Comparison of ENCODE assay signal across 1 cellular context in the genomic region with DNA sequence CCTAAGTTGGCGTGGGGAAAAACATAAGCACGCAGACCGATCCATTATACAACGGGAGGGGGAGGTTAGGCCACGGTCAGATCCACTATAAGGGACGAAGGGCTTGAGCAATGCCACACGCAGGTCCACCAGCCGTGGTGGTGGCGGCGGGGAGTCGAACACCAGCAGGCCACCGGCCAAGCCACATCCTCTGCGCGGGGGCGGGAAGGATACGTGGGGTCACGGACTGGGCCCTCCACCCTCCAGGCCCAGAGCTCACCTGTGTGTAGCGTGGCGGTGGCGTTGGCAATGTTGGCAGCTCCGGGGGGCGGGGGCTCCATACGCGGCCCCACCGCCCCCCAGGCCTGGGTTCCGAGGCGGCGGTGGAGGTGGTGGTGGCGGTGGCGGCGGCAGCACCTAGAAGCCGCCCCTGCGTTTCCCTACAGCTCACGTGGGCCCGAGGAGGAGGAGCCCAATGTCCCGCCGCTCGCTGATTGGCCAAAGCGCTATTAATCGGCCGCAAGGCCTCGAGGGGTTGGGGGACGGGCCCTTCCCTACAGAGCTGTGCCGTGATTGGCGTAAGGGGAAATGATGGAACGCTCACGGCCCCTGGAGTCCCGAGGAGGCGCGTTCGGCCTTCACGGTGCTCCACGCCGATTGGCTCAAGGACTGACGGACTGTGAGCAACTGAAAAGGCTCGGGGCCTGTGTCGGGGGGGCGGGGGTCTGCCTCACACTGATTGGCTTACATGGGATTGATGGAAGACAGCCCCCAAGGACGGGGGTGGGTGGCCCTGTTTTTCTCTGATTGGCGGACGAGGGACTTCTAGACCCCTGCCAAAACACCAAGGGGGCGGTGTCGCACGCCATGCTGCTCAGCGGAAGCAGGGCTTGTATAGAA.
TF ChIP-seq lines count a peak whose summit lies in the region.

A gene with protein sequence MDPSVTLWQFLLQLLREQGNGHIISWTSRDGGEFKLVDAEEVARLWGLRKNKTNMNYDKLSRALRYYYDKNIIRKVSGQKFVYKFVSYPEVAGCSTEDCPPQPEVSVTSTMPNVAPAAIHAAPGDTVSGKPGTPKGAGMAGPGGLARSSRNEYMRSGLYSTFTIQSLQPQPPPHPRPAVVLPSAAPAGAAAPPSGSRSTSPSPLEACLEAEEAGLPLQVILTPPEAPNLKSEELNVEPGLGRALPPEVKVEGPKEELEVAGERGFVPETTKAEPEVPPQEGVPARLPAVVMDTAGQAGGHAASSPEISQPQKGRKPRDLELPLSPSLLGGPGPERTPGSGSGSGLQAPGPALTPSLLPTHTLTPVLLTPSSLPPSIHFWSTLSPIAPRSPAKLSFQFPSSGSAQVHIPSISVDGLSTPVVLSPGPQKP (minus strand): TSS at position 400 of the 879 bp plus-strand sequence. CDS start 9,122 bp downstream, outside the sequence.

TF ChIP-seq in K562, 482 proteins besides CTCF, POLR2A, EP300 and RAD21 (continued from another document and continues in another):
- TF ChIP-seq, protein P1, sequence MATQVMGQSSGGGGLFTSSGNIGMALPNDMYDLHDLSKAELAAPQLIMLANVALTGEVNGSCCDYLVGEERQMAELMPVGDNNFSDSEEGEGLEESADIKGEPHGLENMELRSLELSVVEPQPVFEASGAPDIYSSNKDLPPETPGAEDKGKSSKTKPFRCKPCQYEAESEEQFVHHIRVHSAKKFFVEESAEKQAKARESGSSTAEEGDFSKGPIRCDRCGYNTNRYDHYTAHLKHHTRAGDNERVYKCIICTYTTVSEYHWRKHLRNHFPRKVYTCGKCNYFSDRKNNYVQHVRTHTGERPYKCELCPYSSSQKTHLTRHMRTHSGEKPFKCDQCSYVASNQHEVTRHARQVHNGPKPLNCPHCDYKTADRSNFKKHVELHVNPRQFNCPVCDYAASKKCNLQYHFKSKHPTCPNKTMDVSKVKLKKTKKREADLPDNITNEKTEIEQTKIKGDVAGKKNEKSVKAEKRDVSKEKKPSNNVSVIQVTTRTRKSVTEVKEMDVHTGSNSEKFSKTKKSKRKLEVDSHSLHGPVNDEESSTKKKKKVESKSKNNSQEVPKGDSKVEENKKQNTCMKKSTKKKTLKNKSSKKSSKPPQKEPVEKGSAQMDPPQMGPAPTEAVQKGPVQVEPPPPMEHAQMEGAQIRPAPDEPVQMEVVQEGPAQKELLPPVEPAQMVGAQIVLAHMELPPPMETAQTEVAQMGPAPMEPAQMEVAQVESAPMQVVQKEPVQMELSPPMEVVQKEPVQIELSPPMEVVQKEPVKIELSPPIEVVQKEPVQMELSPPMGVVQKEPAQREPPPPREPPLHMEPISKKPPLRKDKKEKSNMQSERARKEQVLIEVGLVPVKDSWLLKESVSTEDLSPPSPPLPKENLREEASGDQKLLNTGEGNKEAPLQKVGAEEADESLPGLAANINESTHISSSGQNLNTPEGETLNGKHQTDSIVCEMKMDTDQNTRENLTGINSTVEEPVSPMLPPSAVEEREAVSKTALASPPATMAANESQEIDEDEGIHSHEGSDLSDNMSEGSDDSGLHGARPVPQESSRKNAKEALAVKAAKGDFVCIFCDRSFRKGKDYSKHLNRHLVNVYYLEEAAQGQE (CRISPR knock-in tag; IDR thresholded peaks at IDR 0.05; ENCODE audit: low read depth), result no peak
- TF ChIP-seq TEAD1 (CRISPR knock-in tag; IDR thresholded peaks at IDR 0.05) (peak in 1 of 2 experiments; percentile 69; a peak in 1 of 4 replicates), BCL6 (CRISPR knock-in tag; IDR thresholded peaks at IDR 0.05) (no peak), NFIC (IDR thresholded peaks at IDR 0.05) (peak; percentile 34; the same call in 1 of the 2 replicates), TAF1 (IDR thresholded peaks at IDR 0.05; ENCODE audit: control insufficient read depth, extremely low read depth, insufficient read depth, low read length, severe bottlenecking) (peak; percentile 56), KLF10 (CRISPR knock-in tag; IDR thresholded peaks at IDR 0.05) (no peak), RUNX1 (IDR thresholded peaks at IDR 0.05; ENCODE audit: low read depth) (no peak), CREB1 (IDR thresholded peaks at IDR 0.05) (no peak; the same call in 1 of the 2 replicates), CREB1 (CRISPR knock-in tag; IDR thresholded peaks at IDR 0.05) (peak; percentile 24; the same call in 1 of the 2 replicates), SUPT5H (IDR thresholded peaks at IDR 0.05) (peak; percentile 63), ZFX (CRISPR knock-in tag; IDR thresholded peaks at IDR 0.05) (peak; percentile 88), SETDB1 (IDR thresholded peaks at IDR 0.05; ENCODE audit: low read length) (no peak), DPF2 (IDR thresholded peaks at IDR 0.05) (peak; percentile 21; the same call in 1 of the 2 replicates), NEUROD1 (IDR thresholded peaks at IDR 0.05; ENCODE audit: borderline replicate concordance, low read depth, low read length, partially characterized antibody) (peak; percentile 4), FOXK1 (CRISPR knock-in tag; IDR thresholded peaks at IDR 0.05; ENCODE audit: borderline replicate concordance) (no peak), CXXC5 (CRISPR knock-in tag; IDR thresholded peaks at IDR 0.05) (peak; percentile 72; the same call in 1 of the 2 replicates), CBFA2T3 (IDR thresholded peaks at IDR 0.05) (no peak), KDM4B (IDR thresholded peaks at IDR 0.05; ENCODE audit: borderline replicate concordance in 2 of 2, low read depth in 1 of 2) (0 out of 4 replicates have a peak, but pooled peaks of 1 of the 2 experiments have one; percentile 27), TCF7L2 (IDR thresholded peaks at IDR 0.05; ENCODE audit: low read depth, low read length) (peak; percentile 59; the same call in 1 of the 2 replicates), CHD4 (IDR thresholded peaks at IDR 0.05; ENCODE audit: insufficient read depth, insufficient replicate concordance, low read depth, low read length, poor library complexity, severe bottlenecking) (no peak), SPI1 (IDR thresholded peaks at IDR 0.05; ENCODE audit: borderline replicate concordance, low read depth, low read length) (0 out of 2 replicates have a peak, but pooled peaks have one; percentile 23), KLF1 (tag; IDR thresholded peaks at IDR 0.05) (no peak; the same call in 1 of the 2 replicates), NCOA1 (IDR thresholded peaks at IDR 0.05; ENCODE audit: low read depth) (0 out of 2 replicates have a peak, but pooled peaks have one; percentile 29), KDM2B (CRISPR knock-in tag; IDR thresholded peaks at IDR 0.05) (0 out of 2 replicates have a peak, but pooled peaks have one; percentile 33), BHLHE40 (IDR thresholded peaks at IDR 0.05; ENCODE audit: low read length) (peak; percentile 56), TRIM24 (IDR thresholded peaks at IDR 0.05) (no peak), FOS (IDR thresholded peaks at IDR 0.05; ENCODE audit: extremely low read depth, insufficient read length) (peak; percentile 67), ASH1L (IDR thresholded peaks at IDR 0.05; ENCODE audit: borderline replicate concordance, low read depth, partially characterized antibody) (peak; percentile 38), PHF8 (IDR thresholded peaks at IDR 0.05; ENCODE audit: borderline replicate concordance, low read length) (peak; percentile 74; the same call in 1 of the 2 replicates)
- TF ChIP-seq, protein P2, sequence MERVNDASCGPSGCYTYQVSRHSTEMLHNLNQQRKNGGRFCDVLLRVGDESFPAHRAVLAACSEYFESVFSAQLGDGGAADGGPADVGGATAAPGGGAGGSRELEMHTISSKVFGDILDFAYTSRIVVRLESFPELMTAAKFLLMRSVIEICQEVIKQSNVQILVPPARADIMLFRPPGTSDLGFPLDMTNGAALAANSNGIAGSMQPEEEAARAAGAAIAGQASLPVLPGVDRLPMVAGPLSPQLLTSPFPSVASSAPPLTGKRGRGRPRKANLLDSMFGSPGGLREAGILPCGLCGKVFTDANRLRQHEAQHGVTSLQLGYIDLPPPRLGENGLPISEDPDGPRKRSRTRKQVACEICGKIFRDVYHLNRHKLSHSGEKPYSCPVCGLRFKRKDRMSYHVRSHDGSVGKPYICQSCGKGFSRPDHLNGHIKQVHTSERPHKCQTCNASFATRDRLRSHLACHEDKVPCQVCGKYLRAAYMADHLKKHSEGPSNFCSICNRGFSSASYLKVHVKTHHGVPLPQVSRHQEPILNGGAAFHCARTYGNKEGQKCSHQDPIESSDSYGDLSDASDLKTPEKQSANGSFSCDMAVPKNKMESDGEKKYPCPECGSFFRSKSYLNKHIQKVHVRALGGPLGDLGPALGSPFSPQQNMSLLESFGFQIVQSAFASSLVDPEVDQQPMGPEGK (CRISPR knock-in tag; IDR thresholded peaks at IDR 0.05; ENCODE audit: borderline replicate concordance), result no peak
- TF ChIP-seq, protein P3, sequence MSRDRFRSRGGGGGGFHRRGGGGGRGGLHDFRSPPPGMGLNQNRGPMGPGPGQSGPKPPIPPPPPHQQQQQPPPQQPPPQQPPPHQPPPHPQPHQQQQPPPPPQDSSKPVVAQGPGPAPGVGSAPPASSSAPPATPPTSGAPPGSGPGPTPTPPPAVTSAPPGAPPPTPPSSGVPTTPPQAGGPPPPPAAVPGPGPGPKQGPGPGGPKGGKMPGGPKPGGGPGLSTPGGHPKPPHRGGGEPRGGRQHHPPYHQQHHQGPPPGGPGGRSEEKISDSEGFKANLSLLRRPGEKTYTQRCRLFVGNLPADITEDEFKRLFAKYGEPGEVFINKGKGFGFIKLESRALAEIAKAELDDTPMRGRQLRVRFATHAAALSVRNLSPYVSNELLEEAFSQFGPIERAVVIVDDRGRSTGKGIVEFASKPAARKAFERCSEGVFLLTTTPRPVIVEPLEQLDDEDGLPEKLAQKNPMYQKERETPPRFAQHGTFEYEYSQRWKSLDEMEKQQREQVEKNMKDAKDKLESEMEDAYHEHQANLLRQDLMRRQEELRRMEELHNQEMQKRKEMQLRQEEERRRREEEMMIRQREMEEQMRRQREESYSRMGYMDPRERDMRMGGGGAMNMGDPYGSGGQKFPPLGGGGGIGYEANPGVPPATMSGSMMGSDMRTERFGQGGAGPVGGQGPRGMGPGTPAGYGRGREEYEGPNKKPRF (IDR thresholded peaks at IDR 0.05; ENCODE audit: low read depth, low read length), result no peak
- TF ChIP-seq, protein P4, sequence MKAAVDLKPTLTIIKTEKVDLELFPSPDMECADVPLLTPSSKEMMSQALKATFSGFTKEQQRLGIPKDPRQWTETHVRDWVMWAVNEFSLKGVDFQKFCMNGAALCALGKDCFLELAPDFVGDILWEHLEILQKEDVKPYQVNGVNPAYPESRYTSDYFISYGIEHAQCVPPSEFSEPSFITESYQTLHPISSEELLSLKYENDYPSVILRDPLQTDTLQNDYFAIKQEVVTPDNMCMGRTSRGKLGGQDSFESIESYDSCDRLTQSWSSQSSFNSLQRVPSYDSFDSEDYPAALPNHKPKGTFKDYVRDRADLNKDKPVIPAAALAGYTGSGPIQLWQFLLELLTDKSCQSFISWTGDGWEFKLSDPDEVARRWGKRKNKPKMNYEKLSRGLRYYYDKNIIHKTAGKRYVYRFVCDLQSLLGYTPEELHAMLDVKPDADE (conservative IDR thresholded peaks at IDR 0.05; ENCODE audit: control insufficient read depth, low read depth, low read length), result no peak; the same call in 1 of the 2 replicates
- TF ChIP-seq, protein P5, sequence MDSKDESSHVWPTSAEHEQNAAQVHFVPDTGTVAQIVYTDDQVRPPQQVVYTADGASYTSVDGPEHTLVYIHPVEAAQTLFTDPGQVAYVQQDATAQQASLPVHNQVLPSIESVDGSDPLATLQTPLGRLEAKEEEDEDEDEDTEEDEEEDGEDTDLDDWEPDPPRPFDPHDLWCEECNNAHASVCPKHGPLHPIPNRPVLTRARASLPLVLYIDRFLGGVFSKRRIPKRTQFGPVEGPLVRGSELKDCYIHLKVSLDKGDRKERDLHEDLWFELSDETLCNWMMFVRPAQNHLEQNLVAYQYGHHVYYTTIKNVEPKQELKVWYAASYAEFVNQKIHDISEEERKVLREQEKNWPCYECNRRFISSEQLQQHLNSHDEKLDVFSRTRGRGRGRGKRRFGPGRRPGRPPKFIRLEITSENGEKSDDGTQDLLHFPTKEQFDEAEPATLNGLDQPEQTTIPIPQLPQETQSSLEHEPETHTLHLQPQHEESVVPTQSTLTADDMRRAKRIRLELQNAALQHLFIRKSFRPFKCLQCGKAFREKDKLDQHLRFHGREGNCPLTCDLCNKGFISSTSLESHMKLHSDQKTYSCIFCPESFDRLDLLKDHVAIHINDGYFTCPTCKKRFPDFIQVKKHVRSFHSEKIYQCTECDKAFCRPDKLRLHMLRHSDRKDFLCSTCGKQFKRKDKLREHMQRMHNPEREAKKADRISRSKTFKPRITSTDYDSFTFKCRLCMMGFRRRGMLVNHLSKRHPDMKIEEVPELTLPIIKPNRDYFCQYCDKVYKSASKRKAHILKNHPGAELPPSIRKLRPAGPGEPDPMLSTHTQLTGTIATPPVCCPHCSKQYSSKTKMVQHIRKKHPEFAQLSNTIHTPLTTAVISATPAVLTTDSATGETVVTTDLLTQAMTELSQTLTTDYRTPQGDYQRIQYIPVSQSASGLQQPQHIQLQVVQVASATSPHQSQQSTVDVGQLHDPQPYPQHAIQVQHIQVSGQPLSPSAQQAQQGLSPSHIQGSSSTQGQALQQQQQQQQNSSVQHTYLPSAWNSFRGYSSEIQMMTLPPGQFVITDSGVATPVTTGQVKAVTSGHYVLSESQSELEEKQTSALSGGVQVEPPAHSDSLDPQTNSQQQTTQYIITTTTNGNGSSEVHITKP (IDR thresholded peaks at IDR 0.05; ENCODE audit: partially characterized antibody), result peak; percentile 98
- TF ChIP-seq, protein P6, sequence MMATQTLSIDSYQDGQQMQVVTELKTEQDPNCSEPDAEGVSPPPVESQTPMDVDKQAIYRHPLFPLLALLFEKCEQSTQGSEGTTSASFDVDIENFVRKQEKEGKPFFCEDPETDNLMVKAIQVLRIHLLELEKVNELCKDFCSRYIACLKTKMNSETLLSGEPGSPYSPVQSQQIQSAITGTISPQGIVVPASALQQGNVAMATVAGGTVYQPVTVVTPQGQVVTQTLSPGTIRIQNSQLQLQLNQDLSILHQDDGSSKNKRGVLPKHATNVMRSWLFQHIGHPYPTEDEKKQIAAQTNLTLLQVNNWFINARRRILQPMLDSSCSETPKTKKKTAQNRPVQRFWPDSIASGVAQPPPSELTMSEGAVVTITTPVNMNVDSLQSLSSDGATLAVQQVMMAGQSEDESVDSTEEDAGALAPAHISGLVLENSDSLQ (IDR thresholded peaks at IDR 0.05), result peak; percentile 96
- TF ChIP-seq, protein P7, sequence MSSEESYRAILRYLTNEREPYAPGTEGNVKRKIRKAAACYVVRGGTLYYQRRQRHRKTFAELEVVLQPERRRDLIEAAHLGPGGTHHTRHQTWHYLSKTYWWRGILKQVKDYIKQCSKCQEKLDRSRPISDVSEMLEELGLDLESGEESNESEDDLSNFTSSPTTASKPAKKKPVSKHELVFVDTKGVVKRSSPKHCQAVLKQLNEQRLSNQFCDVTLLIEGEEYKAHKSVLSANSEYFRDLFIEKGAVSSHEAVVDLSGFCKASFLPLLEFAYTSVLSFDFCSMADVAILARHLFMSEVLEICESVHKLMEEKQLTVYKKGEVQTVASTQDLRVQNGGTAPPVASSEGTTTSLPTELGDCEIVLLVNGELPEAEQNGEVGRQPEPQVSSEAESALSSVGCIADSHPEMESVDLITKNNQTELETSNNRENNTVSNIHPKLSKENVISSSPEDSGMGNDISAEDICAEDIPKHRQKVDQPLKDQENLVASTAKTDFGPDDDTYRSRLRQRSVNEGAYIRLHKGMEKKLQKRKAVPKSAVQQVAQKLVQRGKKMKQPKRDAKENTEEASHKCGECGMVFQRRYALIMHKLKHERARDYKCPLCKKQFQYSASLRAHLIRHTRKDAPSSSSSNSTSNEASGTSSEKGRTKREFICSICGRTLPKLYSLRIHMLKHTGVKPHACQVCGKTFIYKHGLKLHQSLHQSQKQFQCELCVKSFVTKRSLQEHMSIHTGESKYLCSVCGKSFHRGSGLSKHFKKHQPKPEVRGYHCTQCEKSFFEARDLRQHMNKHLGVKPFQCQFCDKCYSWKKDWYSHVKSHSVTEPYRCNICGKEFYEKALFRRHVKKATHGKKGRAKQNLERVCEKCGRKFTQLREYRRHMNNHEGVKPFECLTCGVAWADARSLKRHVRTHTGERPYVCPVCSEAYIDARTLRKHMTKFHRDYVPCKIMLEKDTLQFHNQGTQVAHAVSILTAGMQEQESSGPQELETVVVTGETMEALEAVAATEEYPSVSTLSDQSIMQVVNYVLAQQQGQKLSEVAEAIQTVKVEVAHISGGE (CRISPR knock-in tag; IDR thresholded peaks at IDR 0.05), result 0 out of 6 replicates have a peak, but pooled peaks of 1 of the 3 experiments have one; percentile 25
